Comparison of ENCODE assay signal across 8 cellular contexts in genomic region chr11:78961938-78962701, GRCh38.
A peak's percentile ranks its signal among the peaks of the same experiment; 100 is the strongest.
DNase-seq lines count a peak whose midpoint lies in the region; ATAC-seq and TF ChIP-seq lines count a peak whose summit lies in the region.

No MANE protein-coding gene starts in this region.

- POLR2A ChIA-PET in naive thymus-derived CD8-positive, alpha-beta T cell (lab: Charles Lee) = no interaction called here

- no peak overlapping the region for H3K27ac Mint-ChIP-seq in naive B cell
- H3K27ac Mint-ChIP-seq in naive thymus-derived CD8-positive, alpha-beta T cell = no peak overlapping the region

- H3K27ac ChIP-seq in coronary artery = no peak overlapping the region

- H3K4me3 Mint-ChIP-seq in naive B cell = peak overlapping the region in 6 of 8 donors; percentile 12 to 83 (median 34)
- peak overlapping the region in 4 of 10 donors; percentile 4 to 41 (median 32) for H3K4me3 Mint-ChIP-seq in naive thymus-derived CD8-positive, alpha-beta T cell

- ATAC-seq in naive B cell (ENCODE audit: low read depth in 2 of 2) = no peak
- ATAC-seq in naive thymus-derived CD8-positive, alpha-beta T cell = no peak
- ATAC-seq in GM19463 (IDR thresholded peaks at IDR 0.05; ENCODE audit: unreplicated experiment) = no peak

- DNase-seq in DMS153 (lab: John Stamatoyannopoulos, UW) = peak; percentile 73
- DNase-seq in NCI-H2029 treated with DMSO at 0.1 percent for 48 hours (lab: John Stamatoyannopoulos, UW) = peak; percentile 12
- DNase-seq in coronary artery (ENCODE audit: low spot score) = no peak
- no peak for DNase-seq in naive B cell
- no peak for DNase-seq in naive thymus-derived CD8-positive, alpha-beta T cell
- DNase-seq in stimulated activated naive CD4-positive, alpha-beta T cell treated with Interleukin-2 at 50 U/mL for 16 hours (lab: John Stamatoyannopoulos, UW) = no peak
- DNase-seq in GDM1 (lab: John Stamatoyannopoulos, UW) = no peak

- no peak for TF ChIP-seq CTCF in coronary artery (IDR thresholded peaks at IDR 0.05)

- no peaks in the 10 kb centered on the region for H3K36me3 Mint-ChIP-seq in naive B cell
- no peaks in the 10 kb centered on the region for H3K36me3 Mint-ChIP-seq in naive thymus-derived CD8-positive, alpha-beta T cell

- H3K9me3 Mint-ChIP-seq in naive B cell = peaks cover 0 to 2% (median 0%) of the 10 kb centered on the region in 7 donors
- no peaks in the 10 kb centered on the region for H3K9me3 Mint-ChIP-seq in naive thymus-derived CD8-positive, alpha-beta T cell

- peaks cover 45 to 64% (median 53%) of the 10 kb centered on the region in 3 donors for H3K27me3 Mint-ChIP-seq in naive B cell
- peaks cover 18 to 62% (median 35%) of the 10 kb centered on the region in 5 donors for H3K27me3 Mint-ChIP-seq in naive thymus-derived CD8-positive, alpha-beta T cell

- peak overlapping the region; percentile 52 for H3K4me3 ChIP-seq in coronary artery

- H3K4me1 Mint-ChIP-seq in naive B cell = peaks cover 4 to 14% (median 8%) of the 10 kb centered on the region in 3 donors
- peaks cover 0 to 9% (median 4%) of the 10 kb centered on the region in 4 donors for H3K4me1 Mint-ChIP-seq in naive thymus-derived CD8-positive, alpha-beta T cell

Comparison
In these comparisons a context has a peak if more than half of its experiments do, and no peak if none do; other contexts are left out.
1. DNase-seq: peak in DMS153 (single experiment) and NCI-H2029 treated with DMSO at 0.1 percent for 48 hours (single experiment); none in coronary artery (single experiment), naive B cell (single experiment), naive thymus-derived CD8-positive, alpha-beta T cell (0 of 10), stimulated activated naive CD4-positive, alpha-beta T cell treated with Interleukin-2 at 50 U/mL for 16 hours (single experiment) and GDM1 (single experiment).